Comparison of ENCODE assay signal across 1 cellular context in genomic region chr3:52704611-52705437, GRCh38.
TF ChIP-seq lines count a peak whose summit lies in the region.

No MANE protein-coding gene starts in this region.

TF ChIP-seq in HepG2, 621 proteins besides CTCF, POLR2A, EP300 and RAD21 (continued from another document and continues in another):
- TF ChIP-seq, protein P1, sequence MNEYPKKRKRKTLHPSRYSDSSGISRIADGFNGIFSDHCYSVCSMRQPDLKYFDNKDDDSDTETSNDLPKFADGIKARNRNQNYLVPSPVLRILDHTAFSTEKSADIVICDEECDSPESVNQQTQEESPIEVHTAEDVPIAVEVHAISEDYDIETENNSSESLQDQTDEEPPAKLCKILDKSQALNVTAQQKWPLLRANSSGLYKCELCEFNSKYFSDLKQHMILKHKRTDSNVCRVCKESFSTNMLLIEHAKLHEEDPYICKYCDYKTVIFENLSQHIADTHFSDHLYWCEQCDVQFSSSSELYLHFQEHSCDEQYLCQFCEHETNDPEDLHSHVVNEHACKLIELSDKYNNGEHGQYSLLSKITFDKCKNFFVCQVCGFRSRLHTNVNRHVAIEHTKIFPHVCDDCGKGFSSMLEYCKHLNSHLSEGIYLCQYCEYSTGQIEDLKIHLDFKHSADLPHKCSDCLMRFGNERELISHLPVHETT (CRISPR knock-in tag; conservative IDR thresholded peaks at IDR 0.05) = 0 out of 2 replicates have a peak, but pooled peaks have one; percentile 24
- TF ChIP-seq, protein P2, sequence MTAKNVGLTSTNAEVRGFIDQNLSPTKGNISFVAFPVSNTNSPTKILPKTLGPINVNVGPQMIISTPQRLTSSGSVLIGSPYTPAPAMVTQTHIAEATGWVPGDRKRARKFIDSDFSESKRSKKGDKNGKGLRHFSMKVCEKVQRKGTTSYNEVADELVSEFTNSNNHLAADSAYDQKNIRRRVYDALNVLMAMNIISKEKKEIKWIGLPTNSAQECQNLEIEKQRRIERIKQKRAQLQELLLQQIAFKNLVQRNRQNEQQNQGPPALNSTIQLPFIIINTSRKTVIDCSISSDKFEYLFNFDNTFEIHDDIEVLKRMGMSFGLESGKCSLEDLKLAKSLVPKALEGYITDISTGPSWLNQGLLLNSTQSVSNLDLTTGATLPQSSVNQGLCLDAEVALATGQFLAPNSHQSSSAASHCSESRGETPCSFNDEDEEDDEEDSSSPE (CRISPR knock-in tag; IDR thresholded peaks at IDR 0.05) = peak; percentile 54; the same call in 1 of the 2 replicates
- no peak for TF ChIP-seq FOSL1 (CRISPR knock-in tag; IDR thresholded peaks at IDR 0.05; ENCODE audit: borderline replicate concordance)
- TF ChIP-seq SAFB2 (CRISPR knock-in tag; IDR thresholded peaks at IDR 0.05; ENCODE audit: borderline replicate concordance, low read depth) = no peak
- TF ChIP-seq ZNF678 (CRISPR knock-in tag; IDR thresholded peaks at IDR 0.05) = 0 out of 2 replicates have a peak, but pooled peaks have one; percentile 58
- TF ChIP-seq EEA1 (CRISPR knock-in tag; IDR thresholded peaks at IDR 0.05; ENCODE audit: borderline replicate concordance) = no peak
- no peak; the same call in 1 of the 2 replicates for TF ChIP-seq ZBTB38 (CRISPR knock-in tag; IDR thresholded peaks at IDR 0.05)
- TF ChIP-seq, protein P3, sequence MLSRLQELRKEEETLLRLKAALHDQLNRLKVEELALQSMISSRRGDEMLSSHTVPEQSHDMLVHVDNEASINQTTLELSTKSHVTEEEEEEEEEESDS (CRISPR knock-in tag; IDR thresholded peaks at IDR 0.05; ENCODE audit: borderline replicate concordance) = no peak
- peak; percentile 89 for TF ChIP-seq ZNF264 (CRISPR knock-in tag; IDR thresholded peaks at IDR 0.05)
- peak; percentile 47; the same call in 1 of the 2 replicates for TF ChIP-seq PHF8 (CRISPR knock-in tag; IDR thresholded peaks at IDR 0.05)
- TF ChIP-seq CBX5 (CRISPR knock-in tag; IDR thresholded peaks at IDR 0.05; ENCODE audit: borderline replicate concordance) = peak; percentile 15; the same call in 1 of the 2 replicates
- TF ChIP-seq FLYWCH1 (CRISPR knock-in tag; IDR thresholded peaks at IDR 0.05) = no peak
- TF ChIP-seq, protein P4, sequence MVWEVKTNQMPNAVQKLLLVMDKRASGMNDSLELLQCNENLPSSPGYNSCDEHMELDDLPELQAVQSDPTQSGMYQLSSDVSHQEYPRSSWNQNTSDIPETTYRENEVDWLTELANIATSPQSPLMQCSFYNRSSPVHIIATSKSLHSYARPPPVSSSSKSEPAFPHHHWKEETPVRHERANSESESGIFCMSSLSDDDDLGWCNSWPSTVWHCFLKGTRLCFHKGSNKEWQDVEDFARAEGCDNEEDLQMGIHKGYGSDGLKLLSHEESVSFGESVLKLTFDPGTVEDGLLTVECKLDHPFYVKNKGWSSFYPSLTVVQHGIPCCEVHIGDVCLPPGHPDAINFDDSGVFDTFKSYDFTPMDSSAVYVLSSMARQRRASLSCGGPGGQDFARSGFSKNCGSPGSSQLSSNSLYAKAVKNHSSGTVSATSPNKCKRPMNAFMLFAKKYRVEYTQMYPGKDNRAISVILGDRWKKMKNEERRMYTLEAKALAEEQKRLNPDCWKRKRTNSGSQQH (CRISPR knock-in tag; IDR thresholded peaks at IDR 0.05; ENCODE audit: low read depth) = peak; percentile 83
- TF ChIP-seq ZSCAN30 (CRISPR knock-in tag; IDR thresholded peaks at IDR 0.05) = no peak
- TF ChIP-seq, protein P5, sequence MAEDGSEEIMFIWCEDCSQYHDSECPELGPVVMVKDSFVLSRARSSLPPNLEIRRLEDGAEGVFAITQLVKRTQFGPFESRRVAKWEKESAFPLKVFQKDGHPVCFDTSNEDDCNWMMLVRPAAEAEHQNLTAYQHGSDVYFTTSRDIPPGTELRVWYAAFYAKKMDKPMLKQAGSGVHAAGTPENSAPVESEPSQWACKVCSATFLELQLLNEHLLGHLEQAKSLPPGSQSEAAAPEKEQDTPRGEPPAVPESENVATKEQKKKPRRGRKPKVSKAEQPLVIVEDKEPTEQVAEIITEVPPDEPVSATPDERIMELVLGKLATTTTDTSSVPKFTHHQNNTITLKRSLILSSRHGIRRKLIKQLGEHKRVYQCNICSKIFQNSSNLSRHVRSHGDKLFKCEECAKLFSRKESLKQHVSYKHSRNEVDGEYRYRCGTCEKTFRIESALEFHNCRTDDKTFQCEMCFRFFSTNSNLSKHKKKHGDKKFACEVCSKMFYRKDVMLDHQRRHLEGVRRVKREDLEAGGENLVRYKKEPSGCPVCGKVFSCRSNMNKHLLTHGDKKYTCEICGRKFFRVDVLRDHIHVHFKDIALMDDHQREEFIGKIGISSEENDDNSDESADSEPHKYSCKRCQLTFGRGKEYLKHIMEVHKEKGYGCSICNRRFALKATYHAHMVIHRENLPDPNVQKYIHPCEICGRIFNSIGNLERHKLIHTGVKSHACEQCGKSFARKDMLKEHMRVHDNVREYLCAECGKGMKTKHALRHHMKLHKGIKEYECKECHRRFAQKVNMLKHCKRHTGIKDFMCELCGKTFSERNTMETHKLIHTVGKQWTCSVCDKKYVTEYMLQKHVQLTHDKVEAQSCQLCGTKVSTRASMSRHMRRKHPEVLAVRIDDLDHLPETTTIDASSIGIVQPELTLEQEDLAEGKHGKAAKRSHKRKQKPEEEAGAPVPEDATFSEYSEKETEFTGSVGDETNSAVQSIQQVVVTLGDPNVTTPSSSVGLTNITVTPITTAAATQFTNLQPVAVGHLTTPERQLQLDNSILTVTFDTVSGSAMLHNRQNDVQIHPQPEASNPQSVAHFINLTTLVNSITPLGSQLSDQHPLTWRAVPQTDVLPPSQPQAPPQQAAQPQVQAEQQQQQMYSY (CRISPR knock-in tag; IDR thresholded peaks at IDR 0.05) = peak; percentile 88
- TF ChIP-seq GATAD2A (CRISPR knock-in tag; IDR thresholded peaks at IDR 0.05) = peak; percentile 88
- TF ChIP-seq GLI4 (CRISPR knock-in tag; IDR thresholded peaks at IDR 0.05; ENCODE audit: borderline replicate concordance) = no peak
- TF ChIP-seq ZNF430 (CRISPR knock-in tag; IDR thresholded peaks at IDR 0.05) = peak; percentile 70
- TF ChIP-seq HIVEP1 (CRISPR knock-in tag; IDR thresholded peaks at IDR 0.05) = peak; percentile 87
- TF ChIP-seq CBFB (CRISPR knock-in tag; IDR thresholded peaks at IDR 0.05) = 0 out of 2 replicates have a peak, but pooled peaks have one; percentile 60
- peak; percentile 56; the same call in 1 of the 2 replicates for TF ChIP-seq ZBTB21 (CRISPR knock-in tag; IDR thresholded peaks at IDR 0.05)
- TF ChIP-seq KLF12 (CRISPR knock-in tag; IDR thresholded peaks at IDR 0.05; ENCODE audit: borderline replicate concordance) = no peak
- TF ChIP-seq JUND (CRISPR knock-in tag; IDR thresholded peaks at IDR 0.05) = no peak; the same call in 1 of the 2 replicates
- TF ChIP-seq SP5 (CRISPR knock-in tag; IDR thresholded peaks at IDR 0.05; ENCODE audit: borderline replicate concordance, low read depth) = peak; percentile 75
- TF ChIP-seq CREB3 (CRISPR knock-in tag; IDR thresholded peaks at IDR 0.05) = no peak
- TF ChIP-seq WIZ (CRISPR knock-in tag; IDR thresholded peaks at IDR 0.05) = no peak
- no peak for TF ChIP-seq SRY (CRISPR knock-in tag; IDR thresholded peaks at IDR 0.05)
- TF ChIP-seq USF2 (IDR thresholded peaks at IDR 0.05; ENCODE audit: low read depth, low read length) = no peak
- no peak for TF ChIP-seq USF2 (CRISPR knock-in tag; IDR thresholded peaks at IDR 0.05; ENCODE audit: borderline replicate concordance)
- TF ChIP-seq ZNF383 (CRISPR knock-in tag; IDR thresholded peaks at IDR 0.05; ENCODE audit: borderline replicate concordance) = no peak
- peak; percentile 75; the same call in 1 of the 2 replicates for TF ChIP-seq REPIN1 (CRISPR knock-in tag; IDR thresholded peaks at IDR 0.05; ENCODE audit: borderline replicate concordance, low read depth)
- no peak for TF ChIP-seq NFYB (CRISPR knock-in tag; IDR thresholded peaks at IDR 0.05)
- TF ChIP-seq ZNF280B (CRISPR knock-in tag; IDR thresholded peaks at IDR 0.05; ENCODE audit: borderline replicate concordance) = no peak
- no peak for TF ChIP-seq ZNF207 (IDR thresholded peaks at IDR 0.05; ENCODE audit: borderline replicate concordance)
- TF ChIP-seq HCFC1 (IDR thresholded peaks at IDR 0.05; ENCODE audit: low read depth, low read length) = no peak
- TF ChIP-seq, protein P6, sequence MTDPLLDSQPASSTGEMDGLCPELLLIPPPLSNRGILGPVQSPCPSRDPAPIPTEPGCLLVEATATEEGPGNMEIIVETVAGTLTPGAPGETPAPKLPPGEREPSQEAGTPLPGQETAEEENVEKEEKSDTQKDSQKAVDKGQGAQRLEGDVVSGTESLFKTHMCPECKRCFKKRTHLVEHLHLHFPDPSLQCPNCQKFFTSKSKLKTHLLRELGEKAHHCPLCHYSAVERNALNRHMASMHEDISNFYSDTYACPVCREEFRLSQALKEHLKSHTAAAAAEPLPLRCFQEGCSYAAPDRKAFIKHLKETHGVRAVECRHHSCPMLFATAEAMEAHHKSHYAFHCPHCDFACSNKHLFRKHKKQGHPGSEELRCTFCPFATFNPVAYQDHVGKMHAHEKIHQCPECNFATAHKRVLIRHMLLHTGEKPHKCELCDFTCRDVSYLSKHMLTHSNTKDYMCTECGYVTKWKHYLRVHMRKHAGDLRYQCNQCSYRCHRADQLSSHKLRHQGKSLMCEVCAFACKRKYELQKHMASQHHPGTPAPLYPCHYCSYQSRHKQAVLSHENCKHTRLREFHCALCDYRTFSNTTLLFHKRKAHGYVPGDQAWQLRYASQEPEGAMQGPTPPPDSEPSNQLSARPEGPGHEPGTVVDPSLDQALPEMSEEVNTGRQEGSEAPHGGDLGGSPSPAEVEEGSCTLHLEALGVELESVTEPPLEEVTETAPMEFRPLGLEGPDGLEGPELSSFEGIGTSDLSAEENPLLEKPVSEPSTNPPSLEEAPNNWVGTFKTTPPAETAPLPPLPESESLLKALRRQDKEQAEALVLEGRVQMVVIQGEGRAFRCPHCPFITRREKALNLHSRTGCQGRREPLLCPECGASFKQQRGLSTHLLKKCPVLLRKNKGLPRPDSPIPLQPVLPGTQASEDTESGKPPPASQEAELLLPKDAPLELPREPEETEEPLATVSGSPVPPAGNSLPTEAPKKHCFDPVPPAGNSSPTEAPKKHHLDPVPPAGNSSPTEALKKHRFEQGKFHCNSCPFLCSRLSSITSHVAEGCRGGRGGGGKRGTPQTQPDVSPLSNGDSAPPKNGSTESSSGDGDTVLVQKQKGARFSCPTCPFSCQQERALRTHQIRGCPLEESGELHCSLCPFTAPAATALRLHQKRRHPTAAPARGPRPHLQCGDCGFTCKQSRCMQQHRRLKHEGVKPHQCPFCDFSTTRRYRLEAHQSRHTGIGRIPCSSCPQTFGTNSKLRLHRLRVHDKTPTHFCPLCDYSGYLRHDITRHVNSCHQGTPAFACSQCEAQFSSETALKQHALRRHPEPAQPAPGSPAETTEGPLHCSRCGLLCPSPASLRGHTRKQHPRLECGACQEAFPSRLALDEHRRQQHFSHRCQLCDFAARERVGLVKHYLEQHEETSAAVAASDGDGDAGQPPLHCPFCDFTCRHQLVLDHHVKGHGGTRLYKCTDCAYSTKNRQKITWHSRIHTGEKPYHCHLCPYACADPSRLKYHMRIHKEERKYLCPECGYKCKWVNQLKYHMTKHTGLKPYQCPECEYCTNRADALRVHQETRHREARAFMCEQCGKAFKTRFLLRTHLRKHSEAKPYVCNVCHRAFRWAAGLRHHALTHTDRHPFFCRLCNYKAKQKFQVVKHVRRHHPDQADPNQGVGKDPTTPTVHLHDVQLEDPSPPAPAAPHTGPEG (CRISPR knock-in tag; IDR thresholded peaks at IDR 0.05) = no peak; the same call in 1 of the 2 replicates
- no peak for TF ChIP-seq MIER2 (CRISPR knock-in tag; IDR thresholded peaks at IDR 0.05)
- TF ChIP-seq, protein P7, sequence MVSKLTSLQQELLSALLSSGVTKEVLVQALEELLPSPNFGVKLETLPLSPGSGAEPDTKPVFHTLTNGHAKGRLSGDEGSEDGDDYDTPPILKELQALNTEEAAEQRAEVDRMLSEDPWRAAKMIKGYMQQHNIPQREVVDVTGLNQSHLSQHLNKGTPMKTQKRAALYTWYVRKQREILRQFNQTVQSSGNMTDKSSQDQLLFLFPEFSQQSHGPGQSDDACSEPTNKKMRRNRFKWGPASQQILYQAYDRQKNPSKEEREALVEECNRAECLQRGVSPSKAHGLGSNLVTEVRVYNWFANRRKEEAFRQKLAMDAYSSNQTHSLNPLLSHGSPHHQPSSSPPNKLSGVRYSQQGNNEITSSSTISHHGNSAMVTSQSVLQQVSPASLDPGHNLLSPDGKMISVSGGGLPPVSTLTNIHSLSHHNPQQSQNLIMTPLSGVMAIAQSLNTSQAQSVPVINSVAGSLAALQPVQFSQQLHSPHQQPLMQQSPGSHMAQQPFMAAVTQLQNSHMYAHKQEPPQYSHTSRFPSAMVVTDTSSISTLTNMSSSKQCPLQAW (CRISPR knock-in tag; IDR thresholded peaks at IDR 0.05) = peak; percentile 79; the same call in 1 of the 2 replicates
- TF ChIP-seq ZNF572 (CRISPR knock-in tag; IDR thresholded peaks at IDR 0.05) = no peak
